In genomic region chr11:90228056-90228455, GRCh38 we compare ENCODE assay signal across 8 cellular contexts.
"Had no signal": no experiment of that assay in that cellular context is flagged by ENCODE, and none has a peak within 500 bp of the region (broad histone marks: within the 10 kb centered on the region; RNA-seq: fewer than 3 reads in every experiment).

No MANE protein-coding gene starts in this region.

- H3K27ac Mint-ChIP-seq: IgD-negative memory B cell had no signal

- H3K4me2 ChIP-seq: KMS-11 had no signal

- DNase-seq: GOT3, H7, HCEC 1CT, KBM-7 had no signal

- H3K9ac ChIP-seq: KMS-11 had no signal

- H3K27ac ChIP-seq: HL-60, KMS-11 had no signal

- ATAC-seq: HepG2 had no signal
